Comparison of ENCODE assay signal across 10 cellular contexts in the genomic region with DNA sequence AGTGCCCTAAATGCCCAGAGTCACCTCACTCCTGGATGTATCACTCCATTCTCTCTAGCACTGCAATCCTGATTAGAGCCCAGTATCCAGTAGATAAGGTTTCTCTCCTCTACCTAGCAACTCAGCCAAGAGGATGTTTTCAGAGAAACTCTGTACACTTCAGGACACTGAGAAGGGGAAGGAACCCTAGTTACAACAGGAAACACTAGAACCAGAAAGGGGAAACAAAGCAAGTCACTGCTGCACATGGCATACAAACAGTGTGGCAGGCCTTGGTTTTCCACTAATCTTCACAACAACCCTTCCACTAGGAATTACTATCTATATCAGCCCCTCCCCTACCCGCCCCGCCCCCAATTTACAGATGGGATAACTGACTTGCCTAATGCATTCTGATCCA. TPM values are rescaled to one million over a fixed set of nuclear protein-coding genes. Genes with fewer than 3 reads are reported as not detected.
DNase-seq lines count a peak whose midpoint lies in the region; ATAC-seq and TF ChIP-seq lines count a peak whose summit lies in the region.
"Had no signal": no experiment of that assay in that cellular context is flagged by ENCODE, and none has a peak within 500 bp of the region (broad histone marks: within the 10 kb centered on the region; RNA-seq: fewer than 3 reads in every experiment).

No MANE protein-coding gene starts in this region.

- peak overlapping the region; percentile 93 for H3K4me3 Mint-ChIP-seq in MCF 10A (ENCODE audit: unreplicated experiment)

- H3K36me3 Mint-ChIP-seq in MCF 10A (ENCODE audit: insufficient read depth, unreplicated experiment): peaks cover 26% of the 10 kb centered on the region

- no peaks in the 10 kb centered on the region for H3K9me3 Mint-ChIP-seq in MCF 10A (ENCODE audit: unreplicated experiment)

- H3K27ac Mint-ChIP-seq in MCF 10A (ENCODE audit: low read depth, unreplicated experiment): no peak overlapping the region

- TF ChIP-seq CTCF in MCF 10A (IDR thresholded peaks at IDR 0.05; ENCODE audit: unreplicated experiment) (no peak), breast epithelium (IDR thresholded peaks at IDR 0.05) (no peak), fibroblast of lung (conservative IDR thresholded peaks at IDR 0.05 in 1 of 2, IDR thresholded peaks at IDR 0.05 in 1 of 2; ENCODE audit: low read depth in 1 of 2, low read length in 2 of 2) (no peak), upper lobe of right lung (IDR thresholded peaks at IDR 0.05) (no peak), mucosa of descending colon (IDR thresholded peaks at IDR 0.05) (no peak)

- H3K27ac ChIP-seq in breast epithelium: no peak overlapping the region
- H3K27ac ChIP-seq in fibroblast of lung (ENCODE audit: insufficient read depth, low read length): no peak overlapping the region
- no peak overlapping the region for H3K27ac ChIP-seq in upper lobe of right lung
- H3K27ac ChIP-seq: prostate gland had no signal

- CTCF ChIA-PET in MCF 10A (lab: Yijun Ruan, JAX): interaction anchor here (0.7 kb wide), 2 partner anchors 58 to 203 kb away, joined by 3 read pairs; no protein-coding TSS in a partner anchor

- no peaks in the 10 kb centered on the region for H3K27me3 Mint-ChIP-seq in MCF 10A (ENCODE audit: insufficient read depth, unreplicated experiment)

- H3K27me3 ChIP-seq in breast epithelium: no peaks in the 10 kb centered on the region
- no peaks in the 10 kb centered on the region for H3K27me3 ChIP-seq in fibroblast of lung (ENCODE audit: control insufficient read depth, insufficient read depth, low read length)
- no peaks in the 10 kb centered on the region for H3K27me3 ChIP-seq in upper lobe of right lung

- TF ChIP-seq POLR2A in breast epithelium (IDR thresholded peaks at IDR 0.05): no peak

- no peaks in the 10 kb centered on the region for H4K20me1 ChIP-seq in fibroblast of lung (ENCODE audit: control insufficient read depth, extremely low read depth, insufficient read depth, low read length)

- no peak overlapping the region for H3K9ac ChIP-seq in fibroblast of lung (ENCODE audit: insufficient read depth, low read length)

- no peaks in the 10 kb centered on the region for H3K9me3 ChIP-seq in breast epithelium
- no peaks in the 10 kb centered on the region for H3K9me3 ChIP-seq in fibroblast of lung (ENCODE audit: control insufficient read depth, insufficient read depth, low read depth, low read length)
- no peaks in the 10 kb centered on the region for H3K9me3 ChIP-seq in upper lobe of right lung
- no peaks in the 10 kb centered on the region for H3K9me3 ChIP-seq in mucosa of descending colon
- H3K9me3 ChIP-seq: prostate gland had no signal

- peaks cover 32% of the 10 kb centered on the region for H3K79me2 ChIP-seq in fibroblast of lung (ENCODE audit: control insufficient read depth, insufficient read depth, low read length)

- H3K4me2 ChIP-seq in fibroblast of lung (ENCODE audit: extremely low read depth, insufficient read depth, low read length): peak overlapping the region; percentile 27

- H3K4me1 Mint-ChIP-seq in MCF 10A (ENCODE audit: insufficient read depth, unreplicated experiment): peaks cover 21% of the 10 kb centered on the region

- H2AFZ ChIP-seq in fibroblast of lung (ENCODE audit: low read length): no peak overlapping the region

- intact Hi-C loops in MCF 10A (cut with micrococcal nuclease): no loop called here
- intact Hi-C loops in breast epithelium (cut with DNase I; ENCODE audit: low total_unique reads): no loop called here
- intact Hi-C loops in upper lobe of right lung (cut with DNase I): no loop called here
- intact Hi-C loops in mucosa of descending colon (cut with DNase I, micrococcal nuclease): no loop called here

- H3K4me1 ChIP-seq in breast epithelium (peaks cover 0 to 5% of the 10 kb centered on the region in 2 donors), fibroblast of lung (ENCODE audit: control insufficient read depth, extremely low read depth, insufficient read depth, low read length) (peaks cover 4% of the 10 kb centered on the region), upper lobe of right lung (peaks cover 18% of the 10 kb centered on the region), mucosa of descending colon (ENCODE audit: low read depth) (peaks cover 10% of the 10 kb centered on the region)
- H3K4me1 ChIP-seq: prostate gland had no signal

- peak overlapping the region in 1 of 3 donors; percentile 99 for H3K4me3 ChIP-seq in breast epithelium
- peak overlapping the region in 2 of 4 experiments; percentile 91 for H3K4me3 ChIP-seq in fibroblast of lung (replicated peaks in 1 of 4; ENCODE audit: control extremely low read depth in 1 of 4, insufficient read depth in 1 of 4, low read depth in 3 of 4, low read length in 4 of 4)
- H3K4me3 ChIP-seq in upper lobe of right lung: no peak overlapping the region
- no peak overlapping the region for H3K4me3 ChIP-seq in mucosa of descending colon

- POLR2A ChIA-PET in MCF 10A (lab: Yijun Ruan, JAX): interaction anchor here (2.3 kb wide), 1 partner anchor 182 kb away, joined by 5 read pairs; no protein-coding TSS in a partner anchor

- H3K36me3 ChIP-seq in breast epithelium (no peaks in the 10 kb centered on the region), fibroblast of lung (ENCODE audit: control insufficient read depth, insufficient read depth, low read length) (no peaks in the 10 kb centered on the region), upper lobe of right lung (peaks cover 8% of the 10 kb centered on the region), mucosa of descending colon (ENCODE audit: low read depth) (no peaks in the 10 kb centered on the region)
- H3K36me3 ChIP-seq: prostate gland had no signal

- peak; percentile 52 for ATAC-seq in upper lobe of right lung
- ATAC-seq in mucosa of descending colon: no peak
- ATAC-seq in HG03457 (IDR thresholded peaks at IDR 0.05; ENCODE audit: unreplicated experiment): no peak

- no TSS peak for BruUV-seq in MCF 10A (replicated peaks; lab: Mats Ljungman, UMichigan)

- no peak for DNase-seq in MCF 10A (ENCODE audit: unreplicated experiment)
- DNase-seq in breast epithelium (ENCODE audit: low spot score in 2 of 2): no peak
- peak; percentile 82 for DNase-seq in SKM-1 (lab: John Stamatoyannopoulos, UW; ENCODE audit: unreplicated experiment)
- DNase-seq in fibroblast of lung (ENCODE audit: low read depth in 2 of 2): no peak
- DNase-seq in upper lobe of right lung: no peak
- DNase-seq in GDM1 (lab: John Stamatoyannopoulos, UW): no peak
- DNase-seq in mucosa of descending colon: no peak
- DNase-seq: COR-L47 had no signal

RNA-seq across cellular contexts. Expression of a gene that starts 1.6 kb away (rescaled TPM):
- total RNA-seq in MCF 10A (2022): 101 and 103 TPM in 2 replicates
- total RNA-seq in breast epithelium: 10 to 100 TPM; 28.2 to 71.4 (median 59.6) TPM
- total RNA-seq in fibroblast of lung: 42.1 and 47.2 TPM in 2 replicates
- 49.6 and 54.8 TPM in 2 replicates for polyA plus RNA-seq in fibroblast of lung
- polyA plus RNA-seq in fibroblast of lung (2012): 54.2 and 61.5 TPM in 2 replicates
- polyA minus RNA-seq in fibroblast of lung (ENCODE audit: low replicate concordance): 12.1 and 34.3 TPM in 2 replicates
- total RNA-seq in upper lobe of right lung: 51.0 TPM
- total RNA-seq in mucosa of descending colon: 10 to 100 TPM; 45.2 to 79.8 (median 51.1) TPM
